1 cellular context compared by ENCODE assay signal in the genomic region with DNA sequence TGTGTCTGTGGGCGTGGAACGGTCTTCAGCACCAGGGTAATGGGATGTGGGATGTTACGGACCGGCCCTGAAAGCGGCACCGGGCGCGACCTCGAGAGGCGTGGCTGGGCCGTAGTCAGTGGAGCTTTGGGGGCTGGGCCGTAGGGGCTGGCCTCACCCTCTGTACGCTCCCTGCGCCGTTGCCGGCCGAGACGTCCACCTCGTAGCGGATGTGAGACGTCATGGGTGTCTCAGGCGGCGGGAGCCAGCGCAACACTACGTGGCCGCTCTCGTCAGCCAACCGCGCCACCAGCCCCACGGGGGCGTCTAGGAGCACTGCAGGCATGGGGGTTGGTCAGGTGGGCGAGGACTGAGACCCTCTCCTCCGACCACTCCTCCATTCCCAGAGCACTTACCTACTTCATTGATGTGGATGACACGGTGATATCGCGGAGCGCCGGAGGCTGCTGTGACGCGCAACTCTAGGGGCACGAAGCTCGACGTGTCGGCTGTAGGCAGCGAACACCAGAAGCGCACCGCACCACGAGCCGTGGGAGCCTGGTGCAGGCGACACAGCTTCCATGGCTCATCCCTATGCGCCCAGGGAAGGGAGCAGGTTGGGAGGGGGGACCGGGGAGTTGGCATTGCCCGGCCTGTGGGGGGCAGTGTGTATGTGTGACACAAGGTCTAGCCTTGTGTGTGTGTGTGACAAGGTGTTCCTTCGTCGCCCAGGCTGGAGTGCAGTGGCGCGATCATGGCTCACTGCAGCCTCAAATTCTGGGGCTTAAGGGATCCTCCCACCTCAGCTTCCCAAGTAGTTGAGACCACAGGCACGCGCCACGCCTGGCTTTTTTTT.
TF ChIP-seq lines count a peak whose summit lies in the region.

No MANE protein-coding gene starts in this region.

TF ChIP-seq in endothelial cell of umbilical vein, 7 proteins besides CTCF, POLR2A, EP300 and RAD21:
- no peak for TF ChIP-seq GATA2 (IDR thresholded peaks at IDR 0.05; ENCODE audit: insufficient read depth, insufficient read length, low read depth, low read length)
- no peak for TF ChIP-seq MAX (IDR thresholded peaks at IDR 0.05; ENCODE audit: insufficient read depth, insufficient read length)
- TF ChIP-seq FOS (IDR thresholded peaks at IDR 0.05; ENCODE audit: borderline replicate concordance, insufficient read depth, low read length), result peak; percentile 25
- no peak for TF ChIP-seq EZH2 (IDR thresholded peaks at IDR 0.05; ENCODE audit: borderline replicate concordance, low read depth, low read length, severe bottlenecking)
- TF ChIP-seq JUN (IDR thresholded peaks at IDR 0.05; ENCODE audit: borderline replicate concordance, insufficient read depth, insufficient read length, low read depth), result no peak
- no peak for TF ChIP-seq MYC (IDR thresholded peaks at IDR 0.05; ENCODE audit: low read depth, low read length)
- TF ChIP-seq POLR2AphosphoS5 (IDR thresholded peaks at IDR 0.05; ENCODE audit: insufficient read depth, low read depth, low read length), result peak; percentile 66
